9 cellular contexts compared by ENCODE assay signal in genomic region chr12:11765421-11765816, GRCh38.
A peak's percentile ranks its signal among the peaks of the same experiment; 100 is the strongest.
DNase-seq lines count a peak whose midpoint lies in the region; ATAC-seq and TF ChIP-seq lines count a peak whose summit lies in the region.
"Had no signal": no experiment of that assay in that cellular context is flagged by ENCODE, and none has a peak within 500 bp of the region (broad histone marks: within the 10 kb centered on the region; RNA-seq: fewer than 3 reads in every experiment).

No MANE protein-coding gene starts in this region.

- no peak overlapping the region for H3K4me3 ChIP-seq in SJCRH30
- no peak overlapping the region for H3K4me3 ChIP-seq in fibroblast of villous mesenchyme (ENCODE audit: low read depth, low read length)
- H3K4me3 ChIP-seq in stomach = no peak overlapping the region
- no peak overlapping the region for H3K4me3 ChIP-seq in brain microvascular endothelial cell (ENCODE audit: low read depth, low read length)

- intact Hi-C loops in activated CD4-positive, alpha-beta T cell treated with anti-CD3 and anti-CD28 coated beads for 36 hours (cut with DNase I, micrococcal nuclease) = loop anchor here (1.0 to 10.0 kb wide), 9 partner anchors 35 to 949 kb away; partner anchors contain the start of genes CDKN1B (in 1 of the 2) and ETV6 (in 1 of the 2)
- intact Hi-C loops in stomach (cut with DNase I; ENCODE audit: low total_unique reads) = no loop called here

- no peak for TF ChIP-seq POLR2A in stomach (IDR thresholded peaks at IDR 0.05)

- peak; percentile 47 for ATAC-seq in activated CD4-positive, alpha-beta T cell treated with anti-CD3 and anti-CD28 coated beads for 36 hours
- ATAC-seq in GM21717 (IDR thresholded peaks at IDR 0.05; ENCODE audit: unreplicated experiment) = no peak

- H3K27me3 ChIP-seq in SJCRH30 (no peaks in the 10 kb centered on the region), stomach (no peaks in the 10 kb centered on the region), brain microvascular endothelial cell (replicated peaks) (no peaks in the 10 kb centered on the region)

- H3K36me3 Mint-ChIP-seq in activated CD4-positive, alpha-beta T cell treated with anti-CD3 and anti-CD28 coated beads for 36 hours (ENCODE audit: low read depth) = peaks cover 26% of the 10 kb centered on the region

- no peaks in the 10 kb centered on the region for H3K27me3 Mint-ChIP-seq in activated CD4-positive, alpha-beta T cell treated with anti-CD3 and anti-CD28 coated beads for 36 hours

- peak; percentile 51 for DNase-seq in activated CD4-positive, alpha-beta T cell treated with anti-CD3 and anti-CD28 coated beads for 36 hours
- no peak for DNase-seq in activated CD4-positive, alpha-beta T cell treated with anti-CD3 and anti-CD28 coated beads, Interleukin-2, amount 50 U/mL, for 1 hour
- peak in 1 of 2 experiments; percentile 45 for DNase-seq in SJCRH30
- peak; percentile 65 for DNase-seq in fibroblast of villous mesenchyme (ENCODE audit: low read depth)
- DNase-seq in stomach = no peak
- no peak for DNase-seq in C1 segment of cervical spinal cord (lab: John Stamatoyannopoulos, UW)
- no peak for DNase-seq in brain microvascular endothelial cell
- DNase-seq: amniotic stem cell had no signal

- H3K27ac Mint-ChIP-seq in activated CD4-positive, alpha-beta T cell treated with anti-CD3 and anti-CD28 coated beads for 36 hours = peak overlapping the region; percentile 84

- peak overlapping the region; percentile 36; the same call in 1 of the 2 replicates for H3K27ac ChIP-seq in SJCRH30
- peak overlapping the region in 4 of 5 donors; percentile 76 to 88 (median 87) for H3K27ac ChIP-seq in stomach
- no peak overlapping the region for H3K27ac ChIP-seq in brain microvascular endothelial cell

- 59 to 84% (median 67%) methylated on average over 2 of the region's 2 CpGs for WGBS in stomach, 5 donors

- no peak for TF ChIP-seq CTCF in fibroblast of villous mesenchyme (IDR thresholded peaks at IDR 0.05; ENCODE audit: insufficient read depth, low read depth, low read length)
- no peak for TF ChIP-seq CTCF in stomach (IDR thresholded peaks at IDR 0.05)
- no peak for TF ChIP-seq CTCF in brain microvascular endothelial cell (IDR thresholded peaks at IDR 0.05; ENCODE audit: low read depth, low read length, missing control alignments)

- POLR2A ChIA-PET in activated CD4-positive, alpha-beta T cell treated with anti-CD3 and anti-CD28 coated beads for 36 hours (lab: Charles Lee) = interaction anchor here (0.6 to 2.4 kb wide), 10 partner anchors 13 to 244 kb away, joined by 3 to 19 read pairs (median 4); partner anchors contain the start of gene ETV6

- H3K9me3 ChIP-seq in SJCRH30 (replicated peaks) = no peaks in the 10 kb centered on the region
- no peaks in the 10 kb centered on the region for H3K9me3 ChIP-seq in stomach

- peaks cover 98% of the 10 kb centered on the region for H3K4me1 Mint-ChIP-seq in activated CD4-positive, alpha-beta T cell treated with anti-CD3 and anti-CD28 coated beads for 36 hours

- in situ Hi-C loops in brain microvascular endothelial cell (cut with HindIII; ENCODE audit: low pct_ligation_motif_present, low sequenced_read_pairs) = no loop called here

- H3K9me3 Mint-ChIP-seq in activated CD4-positive, alpha-beta T cell treated with anti-CD3 and anti-CD28 coated beads for 36 hours (ENCODE audit: low read depth) = no peaks in the 10 kb centered on the region

- H3K4me3 Mint-ChIP-seq in activated CD4-positive, alpha-beta T cell treated with anti-CD3 and anti-CD28 coated beads for 36 hours = peak overlapping the region; percentile 32

- H3K36me3 ChIP-seq in SJCRH30 (no peaks in the 10 kb centered on the region), stomach (no peaks in the 10 kb centered on the region), brain microvascular endothelial cell (replicated peaks) (no peaks in the 10 kb centered on the region)

- TF ChIP-seq EP300 in stomach (IDR thresholded peaks at IDR 0.05) = no peak

- H3K4me1 ChIP-seq in SJCRH30 (peaks cover 25% of the 10 kb centered on the region), stomach (peaks cover 51 to 95% (median 66%) of the 10 kb centered on the region in 4 donors)

- CTCF ChIA-PET in activated CD4-positive, alpha-beta T cell treated with anti-CD3 and anti-CD28 coated beads for 36 hours (lab: Charles Lee) = interaction anchor here (0.6 to 1.5 kb wide), 8 partner anchors 14 to 268 kb away, joined by 3 to 10 read pairs (median 3); no protein-coding TSS in a partner anchor

Comparison
In these comparisons a context has a peak if more than half of its experiments do, and no peak if none do; other contexts are left out.
1. DNase-seq: peak in activated CD4-positive, alpha-beta T cell treated with anti-CD3 and anti-CD28 coated beads for 36 hours (single experiment) and fibroblast of villous mesenchyme (single experiment); none in activated CD4-positive, alpha-beta T cell treated with anti-CD3 and anti-CD28 coated beads, Interleukin-2, amount 50 U/mL, for 1 hour (single experiment), stomach (single experiment), C1 segment of cervical spinal cord (0 of 14) and brain microvascular endothelial cell (single experiment).